Comparison of ENCODE assay signal across 1 cellular context in the genomic region with DNA sequence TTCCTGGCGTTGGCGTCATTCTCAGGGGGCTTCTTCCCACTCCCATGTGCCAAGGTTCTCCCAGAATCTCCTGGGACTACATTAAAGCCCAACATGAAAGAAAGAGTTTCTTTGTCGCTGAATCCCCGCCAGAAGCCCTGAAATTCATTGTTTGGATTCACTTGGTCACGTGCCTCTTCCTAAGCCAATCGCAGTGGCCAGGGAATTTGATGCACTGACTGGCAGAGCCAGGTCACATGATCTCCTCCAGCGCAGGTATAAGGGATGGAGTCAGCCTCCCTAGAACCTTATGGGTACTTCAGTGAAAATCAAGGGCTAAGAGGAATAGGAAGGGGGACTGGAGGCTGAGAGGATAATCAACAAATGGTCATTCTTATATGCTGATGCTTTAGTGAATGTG.
TF ChIP-seq lines count a peak whose summit lies in the region.

No MANE protein-coding gene starts in this region.

TF ChIP-seq in K562, 482 proteins besides CTCF, POLR2A, EP300 and RAD21 (continued from another document):
- TF ChIP-seq SNAPC5 (CRISPR knock-in tag; IDR thresholded peaks at IDR 0.05) (no peak), TOE1 (IDR thresholded peaks at IDR 0.05; ENCODE audit: borderline replicate concordance) (peak; percentile 98), TOE1 (CRISPR knock-in tag; IDR thresholded peaks at IDR 0.05; ENCODE audit: borderline replicate concordance, low read depth) (no peak), SMARCE1 (IDR thresholded peaks at IDR 0.05) (no peak), ZNF717 (CRISPR knock-in tag; IDR thresholded peaks at IDR 0.05) (no peak), ZFP30 (CRISPR knock-in tag; IDR thresholded peaks at IDR 0.05; ENCODE audit: borderline replicate concordance) (no peak), BCLAF1 (IDR thresholded peaks at IDR 0.05; ENCODE audit: borderline replicate concordance in 1 of 2, control insufficient read depth in 1 of 2, low read depth in 2 of 2, low read length in 1 of 2) (no peak), CBFA2T2 (conservative IDR thresholded peaks at IDR 0.05) (peak; percentile 83), CHD2 (IDR thresholded peaks at IDR 0.05; ENCODE audit: low read depth, low read length) (no peak), NRF1 (conservative IDR thresholded peaks at IDR 0.05 in 1 of 2, IDR thresholded peaks at IDR 0.05 in 1 of 2) (peak in 1 of 2 experiments; percentile 42; a peak in 2 of 4 replicates), L3MBTL2 (IDR thresholded peaks at IDR 0.05) (peak; percentile 50; the same call in 1 of the 2 replicates), FOS (IDR thresholded peaks at IDR 0.05; ENCODE audit: extremely low read depth, insufficient read length) (peak; percentile 50)
- TF ChIP-seq, protein P1, sequence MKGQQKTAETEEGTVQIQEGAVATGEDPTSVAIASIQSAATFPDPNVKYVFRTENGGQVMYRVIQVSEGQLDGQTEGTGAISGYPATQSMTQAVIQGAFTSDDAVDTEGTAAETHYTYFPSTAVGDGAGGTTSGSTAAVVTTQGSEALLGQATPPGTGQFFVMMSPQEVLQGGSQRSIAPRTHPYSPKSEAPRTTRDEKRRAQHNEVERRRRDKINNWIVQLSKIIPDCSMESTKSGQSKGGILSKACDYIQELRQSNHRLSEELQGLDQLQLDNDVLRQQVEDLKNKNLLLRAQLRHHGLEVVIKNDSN (CRISPR knock-in tag; IDR thresholded peaks at IDR 0.05), result peak; percentile 95
- TF ChIP-seq, protein P2, sequence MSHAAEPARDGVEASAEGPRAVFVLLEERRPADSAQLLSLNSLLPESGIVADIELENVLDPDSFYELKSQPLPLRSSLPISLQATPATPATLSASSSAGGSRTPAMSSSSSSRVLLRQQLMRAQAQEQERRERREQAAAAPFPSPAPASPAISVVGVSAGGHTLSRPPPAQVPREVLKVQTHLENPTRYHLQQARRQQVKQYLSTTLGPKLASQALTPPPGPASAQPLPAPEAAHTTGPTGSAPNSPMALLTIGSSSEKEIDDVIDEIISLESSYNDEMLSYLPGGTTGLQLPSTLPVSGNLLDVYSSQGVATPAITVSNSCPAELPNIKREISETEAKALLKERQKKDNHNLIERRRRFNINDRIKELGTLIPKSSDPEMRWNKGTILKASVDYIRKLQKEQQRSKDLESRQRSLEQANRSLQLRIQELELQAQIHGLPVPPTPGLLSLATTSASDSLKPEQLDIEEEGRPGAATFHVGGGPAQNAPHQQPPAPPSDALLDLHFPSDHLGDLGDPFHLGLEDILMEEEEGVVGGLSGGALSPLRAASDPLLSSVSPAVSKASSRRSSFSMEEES (CRISPR knock-in tag; IDR thresholded peaks at IDR 0.05), result peak; percentile 98
